In genomic region chr11:60376601-60377000, GRCh38 we compare ENCODE assay signal across 2 cellular contexts.
TF ChIP-seq lines count a peak whose summit lies in the region.

No MANE protein-coding gene starts in this region.

TF ChIP-seq in SK-N-SH, 30 proteins besides CTCF, POLR2A, EP300 and RAD21:
- TF ChIP-seq REST (IDR thresholded peaks at IDR 0.05; ENCODE audit: low read depth, low read length) = no peak
- no peak for TF ChIP-seq ZBTB33 (IDR thresholded peaks at IDR 0.05; ENCODE audit: borderline replicate concordance, low read depth)
- TF ChIP-seq FOXJ3 (CRISPR knock-in tag; IDR thresholded peaks at IDR 0.05) = no peak
- no peak for TF ChIP-seq CHD2 (IDR thresholded peaks at IDR 0.05; ENCODE audit: low read length, partially characterized antibody)
- TF ChIP-seq MXI1 (IDR thresholded peaks at IDR 0.05; ENCODE audit: low read depth, low read length) = no peak

TF ChIP-seq in SK-N-SH treated with all-trans-retinoic acid at 6 μM for 48 hours, 23 proteins besides CTCF, POLR2A, EP300 and RAD21 (continued from another document):
- TF ChIP-seq TSHZ2 (CRISPR knock-in tag; IDR thresholded peaks at IDR 0.05) (no peak), ZNF565 (CRISPR knock-in tag; conservative IDR thresholded peaks at IDR 0.05; ENCODE audit: low read depth) (no peak)
